19 cellular contexts compared by ENCODE assay signal in genomic region chr21:20249401-20249800, GRCh38.
"Had no signal": no experiment of that assay in that cellular context is flagged by ENCODE, and none has a peak within 500 bp of the region (broad histone marks: within the 10 kb centered on the region; RNA-seq: fewer than 3 reads in every experiment).

No MANE protein-coding gene starts in this region.

- H3K27ac Mint-ChIP-seq: memory B cell; naive thymus-derived CD4-positive, alpha-beta T cell had no signal

- ATAC-seq: foreskin keratinocyte; heart right ventricle; left cardiac atrium; left lung; left ventricle myocardium superior; lower lobe of right lung; naive thymus-derived CD4-positive, alpha-beta T cell had no signal

- H3K27me3 Mint-ChIP-seq: memory B cell; naive thymus-derived CD4-positive, alpha-beta T cell had no signal

- H3K36me3 Mint-ChIP-seq: memory B cell; naive thymus-derived CD4-positive, alpha-beta T cell had no signal

- H3K4me3 ChIP-seq: coronary artery, dorsolateral prefrontal cortex, esophagus muscularis mucosa, heart right ventricle, left lung, lower lobe of right lung had no signal

- H3K4me3 Mint-ChIP-seq: memory B cell; naive thymus-derived CD4-positive, alpha-beta T cell had no signal

- H3K4me1 Mint-ChIP-seq: memory B cell; naive thymus-derived CD4-positive, alpha-beta T cell had no signal

- H3K4me1 ChIP-seq: esophagus muscularis mucosa, foreskin keratinocyte, heart right ventricle, left lung, lower lobe of right lung had no signal

- H3K36me3 ChIP-seq: esophagus muscularis mucosa, heart right ventricle, left lung, lower lobe of right lung had no signal

- H3K27me3 ChIP-seq: dorsolateral prefrontal cortex, esophagus muscularis mucosa, foreskin keratinocyte, heart right ventricle, left lung had no signal

- DNase-seq: dermis blood vessel endothelial cell; dorsolateral prefrontal cortex; effector CD4-positive, alpha-beta T cell; effector memory CD4-positive, alpha-beta T cell; foreskin keratinocyte; glutamatergic neuron; head of caudate nucleus; heart right ventricle; hippocampal formation; left cardiac atrium; left lung; left ventricle myocardium superior; lower lobe of right lung; mesendoderm; midbrain; naive thymus-derived CD4-positive, alpha-beta T cell had no signal

- H3K27ac ChIP-seq: coronary artery, dorsolateral prefrontal cortex, esophagus muscularis mucosa, foreskin keratinocyte, heart right ventricle, left lung, lower lobe of right lung had no signal

- H3K9me3 ChIP-seq: esophagus muscularis mucosa, heart right ventricle, left lung, lower lobe of right lung had no signal

- H3K9me3 Mint-ChIP-seq: memory B cell had no signal
